12 cellular contexts compared by ENCODE assay signal in genomic region chr17:74763565-74764387, GRCh38.
DNase-seq lines count a peak whose midpoint lies in the region; ATAC-seq and TF ChIP-seq lines count a peak whose summit lies in the region.
"Had no signal": no experiment of that assay in that cellular context is flagged by ENCODE, and none has a peak within 500 bp of the region (broad histone marks: within the 10 kb centered on the region; RNA-seq: fewer than 3 reads in every experiment).

No MANE protein-coding gene starts in this region.

- peak in 8 of 14 donors; percentile 17 to 61 (median 38) for DNase-seq in C1 segment of cervical spinal cord (lab: John Stamatoyannopoulos, UW)
- DNase-seq in RWPE1 (ENCODE audit: low spot score) = no peak
- DNase-seq in hippocampal formation (lab: John Stamatoyannopoulos, UW) = peak; percentile 21 to 31
- peak in 34 of 56 donors; percentile 19 to 76 (median 50) for DNase-seq in nucleus accumbens (lab: John Stamatoyannopoulos, UW)
- DNase-seq in NCI-H82 (lab: John Stamatoyannopoulos, UW) = no peak
- DNase-seq in HCEC 1CT = no peak
- DNase-seq: activated T-cell treated with anti-CD3 and anti-CD28 coated beads, Interleukin-2, amount 50 U/mL, for 4 hours; naive thymus-derived CD8-positive, alpha-beta T cell; SJCRH30 had no signal

- CTCF ChIA-PET in RWPE1 (lab: Yijun Ruan, JAX) = no interaction called here

- no peak for ATAC-seq in HG02973 (IDR thresholded peaks at IDR 0.05; ENCODE audit: unreplicated experiment)
- no peak for ATAC-seq in HG03175 (IDR thresholded peaks at IDR 0.05; ENCODE audit: unreplicated experiment)
- ATAC-seq: activated T-cell treated with anti-CD3 and anti-CD28 coated beads, Interleukin-2, amount 50 U/mL, for 4 hours; naive thymus-derived CD8-positive, alpha-beta T cell had no signal

- H3K27ac ChIP-seq in RWPE1 = peak overlapping the region; percentile 100
- H3K27ac ChIP-seq: esophagus muscularis mucosa, SJCRH30 had no signal

- TF ChIP-seq CTCF in RWPE1 (conservative IDR thresholded peaks at IDR 0.05; ENCODE audit: low read depth) = no peak

- POLR2A ChIA-PET in RWPE1 (lab: Yijun Ruan, JAX; ENCODE audit: low non-redundant PET) = no interaction called here

Comparison
In these comparisons a context has a peak if more than half of its experiments do, and no peak if none do; other contexts are left out.
1. DNase-seq: peak in C1 segment of cervical spinal cord (8 of 14), hippocampal formation (2 of 2) and nucleus accumbens (34 of 56); none in RWPE1 (single experiment), NCI-H82 (single experiment) and HCEC 1CT (single experiment).